12 cellular contexts compared by ENCODE assay signal in the genomic region with DNA sequence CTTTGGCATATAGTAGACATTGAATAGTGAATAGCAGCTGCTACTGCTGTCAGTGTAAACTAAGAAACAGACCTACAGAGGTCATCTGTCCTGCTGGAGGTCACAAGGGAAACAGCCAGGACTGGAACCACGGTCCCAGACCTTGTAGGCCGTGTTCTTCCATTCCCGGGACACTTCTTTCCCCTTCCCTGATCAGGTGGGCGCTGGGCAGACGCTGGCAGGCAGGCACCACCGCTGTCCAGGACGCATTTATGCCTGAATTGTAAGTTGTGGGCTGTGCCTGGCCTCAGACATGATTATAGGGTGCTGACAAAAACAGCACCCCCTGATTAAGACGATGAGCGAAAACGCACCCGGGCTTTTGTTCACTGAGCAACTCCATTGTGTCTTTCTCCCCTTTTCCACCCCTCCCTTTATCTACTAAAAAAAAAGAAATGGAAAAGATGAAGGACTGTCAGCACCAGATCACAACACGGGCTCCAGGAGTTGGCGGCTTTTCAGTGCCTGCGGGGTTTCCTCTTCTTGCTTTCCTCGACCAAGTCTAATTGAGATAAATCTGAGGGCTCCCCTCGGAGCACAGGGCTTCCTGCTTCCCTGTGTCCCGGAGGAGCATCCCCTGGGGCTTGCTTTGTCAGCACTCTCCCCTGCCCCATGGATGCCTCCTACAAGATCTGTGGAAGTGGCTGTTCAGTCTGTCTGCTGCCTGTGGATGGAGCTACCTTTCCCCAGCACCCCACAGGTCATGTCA.
"Had no signal": no experiment of that assay in that cellular context is flagged by ENCODE, and none has a peak within 500 bp of the region (broad histone marks: within the 10 kb centered on the region; RNA-seq: fewer than 3 reads in every experiment).

No MANE protein-coding gene starts in this region.

- H3K36me3 Mint-ChIP-seq: immature natural killer cell had no signal

- H3K4me1 Mint-ChIP-seq: activated CD4-positive, alpha-beta memory T cell treated with anti-CD3 and anti-CD28 coated beads, Interleukin-2, amount 10 ng/mL, durations not matched to agents 7 days and 5 days had no signal

- DNase-seq: activated CD4-positive, alpha-beta memory T cell treated with anti-CD3 and anti-CD28 coated beads, Interleukin-2, amount 10 ng/mL, durations not matched to agents 7 days and 5 days; activated naive CD4-positive, alpha-beta T cell treated with Interleukin-2 at 50 U/mL for 16 hours; activated naive CD8-positive, alpha-beta T cell treated with anti-CD3 and anti-CD28 coated beads, Interleukin-2, amount 50 U/mL, for 24 hours; central memory CD4-positive, alpha-beta T cell; effector memory CD8-positive, alpha-beta T cell; immature natural killer cell; mucosa of descending colon; naive thymus-derived CD8-positive, alpha-beta T cell; stimulated activated CD4-positive, alpha-beta T cell treated with anti-CD3 and anti-CD28 coated beads, Interleukin-2, amount 100 ng/mL, for 24 hours; stimulated activated naive CD4-positive, alpha-beta T cell; T-helper 9 cell had no signal

- H3K9me3 Mint-ChIP-seq: activated CD4-positive, alpha-beta memory T cell treated with anti-CD3 and anti-CD28 coated beads, Interleukin-2, amount 10 ng/mL, durations not matched to agents 7 days and 5 days; activated naive CD8-positive, alpha-beta T cell treated with anti-CD3 and anti-CD28 coated beads, Interleukin-2, amount 50 U/mL, for 24 hours; dendritic cell treated with granulocyte-macrophage colony-stimulating factor and Interleukin-4, amounts not matched to agents 40 ng/mL and 50 ng/mL, for 4 days; immature natural killer cell had no signal

- ATAC-seq: activated naive CD8-positive, alpha-beta T cell treated with anti-CD3 and anti-CD28 coated beads, Interleukin-2, amount 50 U/mL, for 24 hours; effector memory CD8-positive, alpha-beta T cell; mucosa of descending colon; naive thymus-derived CD8-positive, alpha-beta T cell had no signal

- H3K4me3 ChIP-seq: mucosa of descending colon had no signal

- H3K9me3 ChIP-seq: mucosa of descending colon had no signal

- H3K4me3 Mint-ChIP-seq: activated CD4-positive, alpha-beta memory T cell treated with anti-CD3 and anti-CD28 coated beads, Interleukin-2, amount 10 ng/mL, durations not matched to agents 7 days and 5 days; activated naive CD8-positive, alpha-beta T cell treated with anti-CD3 and anti-CD28 coated beads, Interleukin-2, amount 50 U/mL, for 24 hours; dendritic cell treated with granulocyte-macrophage colony-stimulating factor and Interleukin-4, amounts not matched to agents 40 ng/mL and 50 ng/mL, for 4 days; effector memory CD8-positive, alpha-beta T cell; immature natural killer cell; naive thymus-derived CD8-positive, alpha-beta T cell had no signal

- H3K27me3 Mint-ChIP-seq: activated naive CD8-positive, alpha-beta T cell treated with anti-CD3 and anti-CD28 coated beads, Interleukin-2, amount 50 U/mL, for 24 hours had no signal
